In genomic region chr6:24606200-24606599, GRCh38 we compare ENCODE assay signal across 1 cellular context.
TF ChIP-seq lines count a peak whose summit lies in the region.

No MANE protein-coding gene starts in this region.

TF ChIP-seq in HepG2, 621 proteins besides CTCF, POLR2A, EP300 and RAD21:
- TF ChIP-seq NR0B2 (CRISPR knock-in tag; IDR thresholded peaks at IDR 0.05) = no peak
- no peak for TF ChIP-seq RBM39 (IDR thresholded peaks at IDR 0.05; ENCODE audit: low read depth, low read length, poor library complexity, severe bottlenecking)
- TF ChIP-seq HIVEP1 (CRISPR knock-in tag; IDR thresholded peaks at IDR 0.05) = no peak
- peak; percentile 85 for TF ChIP-seq ATF7 (IDR thresholded peaks at IDR 0.05)
- TF ChIP-seq ATF7 (CRISPR knock-in tag; IDR thresholded peaks at IDR 0.05) = no peak
- no peak for TF ChIP-seq SYNCRIP (IDR thresholded peaks at IDR 0.05; ENCODE audit: insufficient read depth, low read depth, low read length)
- TF ChIP-seq CREB1 (IDR thresholded peaks at IDR 0.05) = peak; percentile 80
- no peak for TF ChIP-seq CREB1 (CRISPR knock-in tag; IDR thresholded peaks at IDR 0.05)
